35 cellular contexts compared by ENCODE assay signal in the genomic region with DNA sequence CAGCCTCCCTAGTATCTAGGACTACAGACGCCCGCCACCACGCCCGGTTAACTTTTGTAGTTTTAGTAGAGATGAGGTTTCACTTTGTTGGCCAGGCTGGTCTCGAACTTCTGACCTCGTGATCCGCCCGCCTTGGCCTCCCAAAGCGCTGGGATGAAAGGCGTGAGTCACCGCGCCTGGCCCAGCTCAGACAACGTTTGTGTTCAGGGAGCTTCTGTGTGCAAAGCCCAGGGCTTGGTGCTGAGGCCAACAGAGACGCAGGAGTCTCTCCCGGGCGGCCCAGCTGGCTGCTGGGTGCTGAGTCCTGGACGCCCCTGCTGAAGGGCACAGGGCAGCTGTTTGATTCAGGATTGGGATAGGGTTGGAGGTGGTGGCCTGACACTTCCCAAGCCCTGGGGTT. TPM values are rescaled to one million over a fixed set of nuclear protein-coding genes. Genes with fewer than 3 reads are reported as not detected.
DNase-seq lines count a peak whose midpoint lies in the region; ATAC-seq and FAIRE-seq lines count a peak whose summit lies in the region.
"Had no signal": no experiment of that assay in that cellular context is flagged by ENCODE, and none has a peak within 500 bp of the region (broad histone marks: within the 10 kb centered on the region; RNA-seq: fewer than 3 reads in every experiment).

No MANE protein-coding gene starts in this region.

- POLR2A ChIA-PET in CD8-positive, alpha-beta memory T cell (lab: Charles Lee) = interaction anchor here (0.5 kb wide), 1 partner anchor 11 kb away, joined by 4 read pairs; no protein-coding TSS in a partner anchor
- POLR2A ChIA-PET in T-cell (lab: Charles Lee) = no interaction called here

- H3K4me3 ChIP-seq in CD8-positive, alpha-beta memory T cell (ENCODE audit: low read length) = no peak overlapping the region
- H3K4me3 ChIP-seq in small intestine (ENCODE audit: low read depth in 1 of 2, low read length in 2 of 2) = no peak overlapping the region
- H3K4me3 ChIP-seq: gastrocnemius medialis, hepatocyte, SK-N-MC, transverse colon had no signal

- CTCF ChIA-PET in CD8-positive, alpha-beta memory T cell (lab: Charles Lee) = interaction anchor here (2.4 kb wide), 1 partner anchor 9 kb away, joined by 9 read pairs; no protein-coding TSS in a partner anchor
- CTCF ChIA-PET in T-cell (lab: Charles Lee) = no interaction called here

- no peak for DNase-seq in CD8-positive, alpha-beta memory T cell
- DNase-seq in T-cell (no peak), iris pigment epithelial cell (ENCODE audit: low read depth) (peak; percentile 12), small intestine (peak; percentile 29), NCI-H2227 treated with DMSO at 0.1 percent for 48 hours (lab: John Stamatoyannopoulos, UW) (no peak), NCI-H2196 (lab: John Stamatoyannopoulos, UW; ENCODE audit: unreplicated experiment) (no peak), H4 (ENCODE audit: low spot score) (no peak)
- DNase-seq in activated CD4-positive, CD25-positive, alpha-beta regulatory T cell treated with anti-CD3 and anti-CD28 coated beads, Interleukin-2, amount 50 U/mL, for 72 hours = no peak
- DNase-seq: activated CD4-positive, alpha-beta T cell treated with anti-CD3 and anti-CD28 coated beads, Interleukin-2, amount 10 ng/mL, durations not matched to agents 24 days and 14 days; activated gamma-delta T cell treated with Interleukin-2 at 50 U/mL for 16 hours; activated T-cell treated with anti-CD3 and anti-CD28 coated beads, Interleukin-2, amount 50 U/mL, for 1 hour; cerebellar nuclear complex; DMS 273 treated with DMSO at 0.1 percent for 48 hours; gastrocnemius medialis; H7; left ventricle myocardium superior; NCI-H1417 treated with DMSO at 0.1 percent for 48 hours; NCI-H2081; NCI-H446; NCI-H82; nephron progenitor cell; stimulated activated CD4-positive, alpha-beta T cell treated with anti-CD3 and anti-CD28 coated beads, Interleukin-2, amount 100 ng/mL, for 24 hours; transverse colon had no signal

- no peaks in the 10 kb centered on the region for H3K9me3 Mint-ChIP-seq in CD8-positive, alpha-beta memory T cell
- H3K9me3 Mint-ChIP-seq in T-cell = no peaks in the 10 kb centered on the region
- H3K9me3 Mint-ChIP-seq: activated CD4-positive, alpha-beta T cell treated with anti-CD3 and anti-CD28 coated beads, Interleukin-2, amount 10 ng/mL, durations not matched to agents 24 days and 14 days; nephron progenitor cell; T-helper 1 cell treated with Interleukin-12 subunit alpha and Interleukin-12 subunit beta and Interleukin-4 antibody, amounts not matched to agents 30 μg/mL and 1 μg/mL, for 36 hours had no signal

- ATAC-seq in T-cell (replicated peaks in 1 of 4) = no peak
- ATAC-seq: gastrocnemius medialis, left ventricle myocardium superior had no signal

- H3K36me3 ChIP-seq in CD8-positive, alpha-beta memory T cell (ENCODE audit: insufficient read depth, low read length) = no peaks in the 10 kb centered on the region
- peaks cover 0 to 5% of the 10 kb centered on the region in 2 donors for H3K36me3 ChIP-seq in small intestine (ENCODE audit: control insufficient read depth in 2 of 2, insufficient read depth in 2 of 2, low read length in 2 of 2)
- H3K36me3 ChIP-seq: gastrocnemius medialis, transverse colon had no signal

- peaks cover 4 to 7% of the 10 kb centered on the region in 2 donors for H3K27me3 Mint-ChIP-seq in CD8-positive, alpha-beta memory T cell
- H3K27me3 Mint-ChIP-seq in T-cell = peaks cover 3 to 7% of the 10 kb centered on the region in 2 donors

- peak overlapping the region; percentile 37 to 89 (median 59) for H3K4me3 Mint-ChIP-seq in CD8-positive, alpha-beta memory T cell
- peak overlapping the region; percentile 39 to 69 (median 44) for H3K4me3 Mint-ChIP-seq in T-cell
- H3K4me3 Mint-ChIP-seq: CD14-positive monocyte; T-helper 1 cell treated with Interleukin-12 subunit alpha and Interleukin-12 subunit beta and Interleukin-4 antibody, amounts not matched to agents 30 μg/mL and 1 μg/mL, for 36 hours had no signal

- 49 to 73% (median 63%) methylated on average over 17 of the region's 17 CpGs for WGBS in small intestine, 3 donors

- H3K27ac ChIP-seq in CD8-positive, alpha-beta memory T cell (ENCODE audit: low read depth, low read length) = no peak overlapping the region
- peak overlapping the region; percentile 5 to 50 for H3K27ac ChIP-seq in small intestine (ENCODE audit: low read depth in 1 of 2, low read length in 1 of 2)
- H3K27ac ChIP-seq: gastrocnemius medialis, hepatocyte, KMS-11, SK-N-MC, transverse colon had no signal

- FAIRE-seq in small intestine (lab: Jason Lieb, UNC) = no peak
- FAIRE-seq: HTR-8/SVneo had no signal

- no peaks in the 10 kb centered on the region for H3K9me3 ChIP-seq in CD8-positive, alpha-beta memory T cell (ENCODE audit: low read length)
- no peaks in the 10 kb centered on the region for H3K9me3 ChIP-seq in small intestine (ENCODE audit: control insufficient read depth, low read depth)
- H3K9me3 ChIP-seq: gastrocnemius medialis, transverse colon had no signal

- H3K4me1 ChIP-seq in CD8-positive, alpha-beta memory T cell (ENCODE audit: insufficient read depth, low read length) = peaks cover 17% of the 10 kb centered on the region
- H3K4me1 ChIP-seq in small intestine (ENCODE audit: control insufficient read depth in 2 of 2, insufficient read depth in 1 of 2, low read depth in 1 of 2, low read length in 1 of 2) = peaks cover 0 to 3% of the 10 kb centered on the region in 2 donors
- H3K4me1 ChIP-seq: gastrocnemius medialis had no signal

- H3K4me1 Mint-ChIP-seq in CD8-positive, alpha-beta memory T cell = peaks cover 7 to 30% (median 8%) of the 10 kb centered on the region in 3 donors
- H3K4me1 Mint-ChIP-seq in T-cell = peaks cover 22 to 29% (median 22%) of the 10 kb centered on the region in 3 donors

- H3K36me3 Mint-ChIP-seq in CD8-positive, alpha-beta memory T cell = peaks cover 0 to 25% (median 0%) of the 10 kb centered on the region in 3 donors
- peaks cover 2% of the 10 kb centered on the region for H3K36me3 Mint-ChIP-seq in T-cell

- no peaks in the 10 kb centered on the region for H3K27me3 ChIP-seq in CD8-positive, alpha-beta memory T cell (ENCODE audit: insufficient read depth, low read length, poor library complexity, severe bottlenecking)
- no peaks in the 10 kb centered on the region for H3K27me3 ChIP-seq in small intestine (ENCODE audit: control insufficient read depth in 2 of 2, insufficient read depth in 2 of 2, low read length in 2 of 2)
- H3K27me3 ChIP-seq: hepatocyte had no signal

- H3K27ac Mint-ChIP-seq in CD8-positive, alpha-beta memory T cell = peak overlapping the region in 2 of 8 donors; percentile 55 to 77
- H3K27ac Mint-ChIP-seq in T-cell = no peak overlapping the region
- H3K27ac Mint-ChIP-seq: activated CD4-positive, alpha-beta T cell treated with anti-CD3 and anti-CD28 coated beads, Interleukin-2, amount 10 ng/mL, durations not matched to agents 24 days and 14 days; nephron progenitor cell had no signal

RNA-seq across cellular contexts. Expression of gene PRKCZ, which starts 3.0 kb away (rescaled TPM):
- total RNA-seq in CD8-positive, alpha-beta memory T cell = 10 to 100 TPM; 13.8 to 15.4 TPM
- 17.4 TPM for polyA plus RNA-seq in CD8-positive, alpha-beta memory T cell
- 10 to 100 TPM; 27.5 to 36.9 (median 31.0) TPM for total RNA-seq in T-cell
- 100 to 1,000 TPM in 2 of 3 donors, 10 to 100 TPM in 1; 44.2 to 252 (median 206) TPM for polyA plus RNA-seq in small intestine
- 8.9 and 11.4 TPM in 2 replicates for total RNA-seq in H4 (2014; rRNA removed; shearing (Covaris generic))

RNA-seq across cellular contexts. Expression of gene GABRD, which starts 34.1 kb away (rescaled TPM):
- not detected for total RNA-seq in CD8-positive, alpha-beta memory T cell
- polyA plus RNA-seq in CD8-positive, alpha-beta memory T cell = not detected
- total RNA-seq in T-cell = 1 to 10 TPM in 1 of 5 donors, not detected in 4; 1.1 TPM
- under 1 TPM in 1 of 3 donors, not detected in 2; 0.55 TPM for polyA plus RNA-seq in small intestine
- 2.1 TPM in 2 replicates for total RNA-seq in H4 (2014; rRNA removed; shearing (Covaris generic))
- total RNA-seq: activated CD4-positive, alpha-beta T cell treated with anti-CD3 and anti-CD28 coated beads, Interleukin-2, amount 10 ng/mL, durations not matched to agents 24 days and 14 days; activated CD8-positive, alpha-beta memory T cell treated with anti-CD3 and anti-CD28 coated beads for 36 hours; hepatocyte; osteocyte; renal cortical epithelial cell; RPMI7951; transverse colon had no signal
- polyA plus RNA-seq: AG04450, CD14-positive monocyte, hepatocyte had no signal

RNA-seq across cellular contexts. Expression of gene CFAP74, which starts 49.6 kb away (rescaled TPM):
- not detected for total RNA-seq in CD8-positive, alpha-beta memory T cell
- not detected for polyA plus RNA-seq in CD8-positive, alpha-beta memory T cell
- not detected for total RNA-seq in T-cell
- polyA plus RNA-seq in small intestine = under 1 TPM in 1 of 3 donors, not detected in 2; 0.06 TPM
- total RNA-seq in H4 (2014; rRNA removed; shearing (Covaris generic)) = not detected in 2 replicates
- total RNA-seq: activated CD4-positive, alpha-beta T cell treated with anti-CD3 and anti-CD28 coated beads, Interleukin-2, amount 10 ng/mL, durations not matched to agents 24 days and 14 days; activated CD8-positive, alpha-beta memory T cell treated with anti-CD3 and anti-CD28 coated beads for 36 hours; dermis microvascular lymphatic vessel endothelial cell; gastrocnemius medialis; H7; hepatocyte; left ventricle myocardium superior; osteocyte; renal cortical epithelial cell; RPMI7951; transverse colon had no signal
- polyA plus RNA-seq: AG04450, CD14-positive monocyte, hepatocyte had no signal

Comparison
In these comparisons a context has a peak if more than half of its experiments do, and no peak if none do; other contexts are left out.
1. DNase-seq: peak in iris pigment epithelial cell (single experiment) and small intestine (single experiment); none in CD8-positive, alpha-beta memory T cell (0 of 5), T-cell (0 of 34), NCI-H2227 treated with DMSO at 0.1 percent for 48 hours (single experiment), NCI-H2196 (single experiment), H4 (single experiment) and activated CD4-positive, CD25-positive, alpha-beta regulatory T cell treated with anti-CD3 and anti-CD28 coated beads, Interleukin-2, amount 50 U/mL, for 72 hours (single experiment).